In genomic region chr19:42275103-42275502, GRCh38 we compare ENCODE assay signal across 13 cellular contexts. TPM values are rescaled to one million over a fixed set of nuclear protein-coding genes. Genes with fewer than 3 reads are reported as not detected.
A peak's percentile ranks its signal among the peaks of the same experiment; 100 is the strongest.
DNase-seq lines count a peak whose midpoint lies in the region; TF ChIP-seq lines count a peak whose summit lies in the region.
"Had no signal": no experiment of that assay in that cellular context is flagged by ENCODE, and none has a peak within 500 bp of the region (broad histone marks: within the 10 kb centered on the region; RNA-seq: fewer than 3 reads in every experiment).

No MANE protein-coding gene starts in this region.

- no peak for TF ChIP-seq CTCF in chondrocyte (IDR thresholded peaks at IDR 0.05)

- H3K4me1 ChIP-seq in skeletal muscle tissue (ENCODE audit: control insufficient read depth in 3 of 3, insufficient read depth in 3 of 3, low read length in 3 of 3): peaks cover 57 to 84% (median 78%) of the 10 kb centered on the region in 3 donors

- peak overlapping the region; percentile 51 for H3K27ac Mint-ChIP-seq in activated T-cell treated with anti-CD3 and anti-CD28 coated beads, Interleukin-2, amount 50 U/mL, for 24 hours
- H3K27ac Mint-ChIP-seq in chondrocyte (ENCODE audit: unreplicated experiment): peak overlapping the region; percentile 76
- H3K27ac Mint-ChIP-seq: activated naive CD4-positive, alpha-beta T cell treated with anti-CD3 and anti-CD28 coated beads for 36 hours; stimulated activated naive B cell treated with anti-CD40 and anti-IgM and Interleukin-4, amounts not matched to agents 10 μg/mL and 1 μg/mL and 100 μg/mL, for 72 hours had no signal

- H3K27me3 ChIP-seq in skeletal muscle tissue (ENCODE audit: control insufficient read depth in 3 of 3, insufficient read depth in 3 of 3, low read length in 3 of 3): no peaks in the 10 kb centered on the region

- no peaks in the 10 kb centered on the region for H3K9me3 ChIP-seq in skeletal muscle tissue (ENCODE audit: control insufficient read depth in 3 of 3, low read length in 3 of 3)

- peaks cover 24 to 39% (median 24%) of the 10 kb centered on the region in 3 donors for H3K36me3 ChIP-seq in skeletal muscle tissue (ENCODE audit: control insufficient read depth in 3 of 3, insufficient read depth in 3 of 3, low read length in 3 of 3)

- H3K9ac ChIP-seq in skeletal muscle tissue (ENCODE audit: low read depth in 1 of 3, low read length in 3 of 3): peak overlapping the region; percentile 43 to 72 (median 45)
- H3K9ac ChIP-seq: KMS-11 had no signal

- no peak overlapping the region for H3K4me3 Mint-ChIP-seq in activated T-cell treated with anti-CD3 and anti-CD28 coated beads, Interleukin-2, amount 50 U/mL, for 24 hours
- no peak overlapping the region for H3K4me3 Mint-ChIP-seq in chondrocyte (ENCODE audit: unreplicated experiment)
- H3K4me3 Mint-ChIP-seq: activated naive CD4-positive, alpha-beta T cell treated with anti-CD3 and anti-CD28 coated beads for 36 hours had no signal

- H3K9me3 Mint-ChIP-seq in activated T-cell treated with anti-CD3 and anti-CD28 coated beads, Interleukin-2, amount 50 U/mL, for 24 hours: no peaks in the 10 kb centered on the region
- no peaks in the 10 kb centered on the region for H3K9me3 Mint-ChIP-seq in chondrocyte (ENCODE audit: low read depth)
- H3K9me3 Mint-ChIP-seq: activated naive CD4-positive, alpha-beta T cell treated with anti-CD3 and anti-CD28 coated beads for 36 hours; stimulated activated naive B cell treated with anti-CD40 and anti-IgM and Interleukin-4, amounts not matched to agents 10 μg/mL and 1 μg/mL and 100 μg/mL, for 72 hours had no signal

- H3K4me3 ChIP-seq in skeletal muscle tissue (ENCODE audit: low read length in 3 of 3): peak overlapping the region in 1 of 3 donors; percentile 22

- no peaks in the 10 kb centered on the region for H3K27me3 Mint-ChIP-seq in activated T-cell treated with anti-CD3 and anti-CD28 coated beads, Interleukin-2, amount 50 U/mL, for 24 hours
- no peaks in the 10 kb centered on the region for H3K27me3 Mint-ChIP-seq in chondrocyte (ENCODE audit: low read depth)
- H3K27me3 Mint-ChIP-seq: stimulated activated naive B cell treated with anti-CD40 and anti-IgM and Interleukin-4, amounts not matched to agents 10 μg/mL and 1 μg/mL and 100 μg/mL, for 72 hours had no signal

- no peak for DNase-seq in activated T-cell treated with anti-CD3 and anti-CD28 coated beads, Interleukin-2, amount 50 U/mL, for 24 hours
- DNase-seq in activated T-cell treated with anti-CD3 and anti-CD28 coated beads for 4 hours (no peak), chondrocyte (ENCODE audit: low spot score) (no peak), DMS153 (lab: John Stamatoyannopoulos, UW) (no peak), NCI-H1105 treated with DMSO at 0.1 percent for 48 hours (lab: John Stamatoyannopoulos, UW) (no peak)
- DNase-seq: activated naive CD4-positive, alpha-beta T cell treated with anti-CD3 and anti-CD28 coated beads for 36 hours; effector memory CD4-positive, alpha-beta T cell; NCI-H2107; PC-3; stimulated activated CD4-positive, alpha-beta T cell treated with anti-CD3 and anti-CD28 coated beads, Interleukin-15, amount 100 ng/mL, for 24 hours; stimulated activated naive B cell treated with anti-CD40 and anti-IgM and Interleukin-4, amounts not matched to agents 10 μg/mL and 1 μg/mL and 100 μg/mL, for 72 hours had no signal

- peaks cover 57% of the 10 kb centered on the region for H3K36me3 Mint-ChIP-seq in activated T-cell treated with anti-CD3 and anti-CD28 coated beads, Interleukin-2, amount 50 U/mL, for 24 hours (ENCODE audit: low read depth)
- H3K36me3 Mint-ChIP-seq in chondrocyte (ENCODE audit: low read depth): peaks cover 15% of the 10 kb centered on the region

- no peak overlapping the region for H3K27ac ChIP-seq in skeletal muscle tissue (ENCODE audit: low read depth, low read length)
- H3K27ac ChIP-seq: KMS-11 had no signal

- peaks cover 65% of the 10 kb centered on the region for H3K4me1 Mint-ChIP-seq in activated T-cell treated with anti-CD3 and anti-CD28 coated beads, Interleukin-2, amount 50 U/mL, for 24 hours (ENCODE audit: low read depth)
- H3K4me1 Mint-ChIP-seq in chondrocyte (ENCODE audit: low read depth): peaks cover 64% of the 10 kb centered on the region

RNA-seq across cellular contexts. Expression of gene CIC, which starts 6.1 kb away (rescaled TPM):
- total RNA-seq in chondrocyte: 83.6 to 101 TPM (median 86.3 TPM) in 3 replicates
- 10.4 TPM for total RNA-seq in skeletal muscle tissue

RNA-seq across cellular contexts. Expression of gene ERF, which starts 20.2 kb away (rescaled TPM):
- total RNA-seq in chondrocyte (64.5 to 74.6 TPM (median 71.7 TPM) in 3 replicates), skeletal muscle tissue (12.0 TPM)

RNA-seq across cellular contexts. Expression of gene PRR19, which starts 26.8 kb away (rescaled TPM):
- total RNA-seq in chondrocyte: 0.24 to 1.7 TPM (median 0.82 TPM) in 3 replicates
- total RNA-seq in skeletal muscle tissue: not detected
- total RNA-seq: PC-3 had no signal

RNA-seq across cellular contexts. Expression of gene PAFAH1B3, which starts 27.3 kb away (rescaled TPM):
- total RNA-seq in chondrocyte (15.2 to 32.9 TPM (median 31.1 TPM) in 3 replicates), skeletal muscle tissue (29.2 TPM)
- total RNA-seq: PC-3 had no signal

RNA-seq across cellular contexts. Expression of gene GSK3A, which starts 32.7 kb away (rescaled TPM):
- total RNA-seq in chondrocyte (38.9 to 43.6 TPM (median 42.0 TPM) in 3 replicates), skeletal muscle tissue (5.2 TPM)
